ENCODE assay signal across 9 cellular contexts in the genomic region with DNA sequence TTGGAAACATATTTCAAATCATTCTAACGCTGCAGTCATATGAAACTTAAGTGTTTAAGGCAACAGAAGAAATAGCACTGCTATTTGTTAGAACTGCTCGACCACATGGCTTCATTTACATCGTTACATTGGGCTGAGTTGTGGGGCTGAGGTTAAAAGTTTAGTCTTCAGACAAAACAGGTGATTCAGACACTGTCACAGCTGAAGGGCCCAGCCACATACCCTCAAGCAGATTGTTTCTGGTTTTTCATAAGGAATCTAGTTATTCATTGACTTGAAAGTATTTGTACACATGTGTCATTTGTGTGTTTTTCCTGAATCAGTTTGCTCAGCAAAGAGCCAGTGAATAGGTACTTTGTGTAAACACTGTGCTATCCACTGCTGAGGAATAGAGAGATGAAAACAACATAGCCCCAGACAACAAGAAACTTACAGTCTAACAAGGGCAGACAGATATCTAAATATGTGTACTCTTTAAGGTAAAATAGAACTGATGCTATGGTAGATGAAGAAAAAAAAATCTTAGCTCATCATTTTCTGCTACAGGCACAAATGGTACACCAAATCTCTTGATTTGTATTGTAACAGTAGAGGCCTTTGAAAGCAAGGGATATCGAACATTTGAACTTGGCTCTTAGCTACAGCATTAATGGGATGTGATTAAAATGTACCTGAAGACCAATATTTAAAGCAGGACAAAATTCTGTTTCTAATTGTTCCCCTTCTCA.
A peak's percentile ranks its signal among the peaks of the same experiment; 100 is the strongest.
DNase-seq lines count a peak whose midpoint lies in the region; ATAC-seq, FAIRE-seq and TF ChIP-seq lines count a peak whose summit lies in the region.
"Had no signal": no experiment of that assay in that cellular context is flagged by ENCODE, and none has a peak within 500 bp of the region (broad histone marks: within the 10 kb centered on the region; RNA-seq: fewer than 3 reads in every experiment).

No MANE protein-coding gene starts in this region.

- H3K27ac Mint-ChIP-seq in activated T-helper 1 cell treated with anti-CD3 and anti-CD28 coated beads, Interleukin-12 subunit alpha, Interleukin-12 subunit beta, Interleukin-2, Interleukin-4 antibody, amounts not matched to agents 30 ng/mL and 10 ng/mL and 1 ng/mL, durations not matched to agents 14 hours and 24 hours and 36 hours, result no peak overlapping the region

- H3K36me3 Mint-ChIP-seq in activated T-helper 1 cell treated with anti-CD3 and anti-CD28 coated beads, Interleukin-12 subunit alpha, Interleukin-12 subunit beta, Interleukin-2, Interleukin-4 antibody, amounts not matched to agents 30 ng/mL and 10 ng/mL and 1 ng/mL, durations not matched to agents 14 hours and 24 hours and 36 hours (ENCODE audit: low read depth), result no peaks in the 10 kb centered on the region

- no peaks in the 10 kb centered on the region for H3K79me2 ChIP-seq in OCI-LY3 (ENCODE audit: low read length)

- CTCF ChIA-PET in HEK293T (lab: Yijun Ruan, JAX), result interaction anchor here (0.7 kb wide), 1 partner anchor 282 kb away, joined by 3 read pairs; no protein-coding TSS in a partner anchor

- no peaks in the 10 kb centered on the region for H3K36me3 ChIP-seq in OCI-LY3 (replicated peaks; ENCODE audit: low read depth, low read length)

- no peaks in the 10 kb centered on the region for H4K20me1 ChIP-seq in OCI-LY3 (ENCODE audit: insufficient read depth, low read length)

- peaks cover 22% of the 10 kb centered on the region for H3K4me1 Mint-ChIP-seq in activated T-helper 1 cell treated with anti-CD3 and anti-CD28 coated beads, Interleukin-12 subunit alpha, Interleukin-12 subunit beta, Interleukin-2, Interleukin-4 antibody, amounts not matched to agents 30 ng/mL and 10 ng/mL and 1 ng/mL, durations not matched to agents 14 hours and 24 hours and 36 hours (ENCODE audit: low read depth)

- no peak for FAIRE-seq in GM12891 (lab: Jason Lieb, UNC)

- peak overlapping the region; percentile 15 for H3K27ac ChIP-seq in OCI-LY3 (ENCODE audit: low read length)

- H3K27me3 Mint-ChIP-seq in activated T-helper 1 cell treated with anti-CD3 and anti-CD28 coated beads, Interleukin-12 subunit alpha, Interleukin-12 subunit beta, Interleukin-2, Interleukin-4 antibody, amounts not matched to agents 30 ng/mL and 10 ng/mL and 1 ng/mL, durations not matched to agents 14 hours and 24 hours and 36 hours (ENCODE audit: insufficient read depth), result no peaks in the 10 kb centered on the region

- intact Hi-C loops in activated T-helper 1 cell treated with anti-CD3 and anti-CD28 coated beads, Interleukin-12 subunit alpha, Interleukin-12 subunit beta, Interleukin-2, Interleukin-4 antibody, amounts not matched to agents 30 ng/mL and 10 ng/mL and 1 ng/mL, durations not matched to agents 14 hours and 24 hours and 36 hours (cut with micrococcal nuclease), result loop anchor here (1.0 kb wide), 1 partner anchor 41 kb away; no protein-coding TSS in a partner anchor

- DNase-seq in AG09319 (ENCODE audit: extremely low read depth, low read depth), result peak; percentile 40
- DNase-seq in iris pigment epithelial cell (ENCODE audit: low read depth), result peak; percentile 87
- DNase-seq in T-helper 9 cell, result no peak
- no peak for DNase-seq in HEK293T (ENCODE audit: extremely low spot score)
- DNase-seq in GM12891 (ENCODE audit: insufficient read length, low spot score), result no peak
- no peak for DNase-seq in activated T-helper 1 cell treated with anti-CD3 and anti-CD28 coated beads, Interleukin-12 subunit alpha, Interleukin-12 subunit beta, Interleukin-2, Interleukin-4 antibody, amounts not matched to agents 30 ng/mL and 10 ng/mL and 1 ng/mL, durations not matched to agents 14 hours and 24 hours and 36 hours (ENCODE audit: low spot score)
- DNase-seq: GF-D8 had no signal

- peak overlapping the region; percentile 76 for H2AFZ ChIP-seq in OCI-LY3 (ENCODE audit: low read depth, low read length)

- no peak overlapping the region for H3K4me3 Mint-ChIP-seq in activated T-helper 1 cell treated with anti-CD3 and anti-CD28 coated beads, Interleukin-12 subunit alpha, Interleukin-12 subunit beta, Interleukin-2, Interleukin-4 antibody, amounts not matched to agents 30 ng/mL and 10 ng/mL and 1 ng/mL, durations not matched to agents 14 hours and 24 hours and 36 hours

- no peaks in the 10 kb centered on the region for H3K9me3 Mint-ChIP-seq in activated T-helper 1 cell treated with anti-CD3 and anti-CD28 coated beads, Interleukin-12 subunit alpha, Interleukin-12 subunit beta, Interleukin-2, Interleukin-4 antibody, amounts not matched to agents 30 ng/mL and 10 ng/mL and 1 ng/mL, durations not matched to agents 14 hours and 24 hours and 36 hours

- H3K27me3 ChIP-seq in OCI-LY3 (ENCODE audit: low read depth, low read length), result no peaks in the 10 kb centered on the region

- H3K4me2 ChIP-seq in OCI-LY3 (ENCODE audit: low read length), result peak overlapping the region; percentile 3; the same call in 1 of the 2 replicates

- POLR2A ChIA-PET in HEK293T (lab: Yijun Ruan, JAX), result interaction anchor here (1.5 kb wide), 1 partner anchor 838 kb away, joined by 3 read pairs; no protein-coding TSS in a partner anchor

- H3K9me3 ChIP-seq in OCI-LY3 (ENCODE audit: insufficient read depth, low read length), result no peaks in the 10 kb centered on the region

- H3K9ac ChIP-seq in OCI-LY3 (ENCODE audit: low read length), result no peak overlapping the region

- no peak overlapping the region for H3K4me3 ChIP-seq in OCI-LY3 (ENCODE audit: low read length)

- peak; percentile 82 for ATAC-seq in GM21619 (IDR thresholded peaks at IDR 0.05; ENCODE audit: unreplicated experiment)

- TF ChIP-seq POLR2A in GM12891 (IDR thresholded peaks at IDR 0.05; ENCODE audit: low read depth, low read length), result no peak

- peaks cover 17% of the 10 kb centered on the region for H3K4me1 ChIP-seq in OCI-LY3 (ENCODE audit: low read length)

- no peak for TF ChIP-seq CTCF in AG09319 (IDR thresholded peaks at IDR 0.05; ENCODE audit: low read depth, low read length)
- no peak for TF ChIP-seq CTCF in OCI-LY3 (IDR thresholded peaks at IDR 0.05; ENCODE audit: low read depth, low read length)

TF ChIP-seq in HEK293T, 16 proteins besides CTCF, POLR2A, EP300 and RAD21:
- TF ChIP-seq FOXA1 (IDR thresholded peaks at IDR 0.05) (no peak), TARDBP (IDR thresholded peaks at IDR 0.05) (no peak), NFRKB (IDR thresholded peaks at IDR 0.05) (no peak), SP1 (IDR thresholded peaks at IDR 0.05) (no peak), ZNF384 (IDR thresholded peaks at IDR 0.05) (no peak), HDGF (IDR thresholded peaks at IDR 0.05; ENCODE audit: borderline replicate concordance) (no peak), FOXK2 (IDR thresholded peaks at IDR 0.05) (no peak), L3MBTL2 (conservative IDR thresholded peaks at IDR 0.05) (no peak), SUZ12 (IDR thresholded peaks at IDR 0.05) (no peak), FOXM1 (IDR thresholded peaks at IDR 0.05; ENCODE audit: borderline replicate concordance) (no peak), BHLHE40 (IDR thresholded peaks at IDR 0.05; ENCODE audit: borderline replicate concordance) (no peak), LEF1 (IDR thresholded peaks at IDR 0.05; ENCODE audit: borderline replicate concordance) (no peak), ARNT (IDR thresholded peaks at IDR 0.05) (no peak), CTBP1 (IDR thresholded peaks at IDR 0.05; ENCODE audit: borderline replicate concordance) (no peak), ELF4 (IDR thresholded peaks at IDR 0.05) (no peak)
- TF ChIP-seq, protein P1, sequence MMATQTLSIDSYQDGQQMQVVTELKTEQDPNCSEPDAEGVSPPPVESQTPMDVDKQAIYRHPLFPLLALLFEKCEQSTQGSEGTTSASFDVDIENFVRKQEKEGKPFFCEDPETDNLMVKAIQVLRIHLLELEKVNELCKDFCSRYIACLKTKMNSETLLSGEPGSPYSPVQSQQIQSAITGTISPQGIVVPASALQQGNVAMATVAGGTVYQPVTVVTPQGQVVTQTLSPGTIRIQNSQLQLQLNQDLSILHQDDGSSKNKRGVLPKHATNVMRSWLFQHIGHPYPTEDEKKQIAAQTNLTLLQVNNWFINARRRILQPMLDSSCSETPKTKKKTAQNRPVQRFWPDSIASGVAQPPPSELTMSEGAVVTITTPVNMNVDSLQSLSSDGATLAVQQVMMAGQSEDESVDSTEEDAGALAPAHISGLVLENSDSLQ (IDR thresholded peaks at IDR 0.05), result no peak

TF ChIP-seq in GM12891, 5 proteins besides CTCF, POLR2A, EP300 and RAD21:
- TF ChIP-seq TAF1 (IDR thresholded peaks at IDR 0.05; ENCODE audit: low read depth, low read length) (no peak), POLR2AphosphoS5 (IDR thresholded peaks at IDR 0.05; ENCODE audit: low read depth, low read length) (no peak), PAX5 (IDR thresholded peaks at IDR 0.05; ENCODE audit: insufficient read depth, low read length, severe bottlenecking) (no peak), POU2F2 (IDR thresholded peaks at IDR 0.05; ENCODE audit: low read depth, low read length) (no peak), SPI1 (IDR thresholded peaks at IDR 0.05; ENCODE audit: low read depth, low read length) (no peak)

Comparison
In these comparisons a context has a peak if more than half of its experiments do, and no peak if none do; other contexts are left out.
1. DNase-seq: peak in AG09319 (single experiment) and iris pigment epithelial cell (single experiment); none in T-helper 9 cell (single experiment), HEK293T (single experiment), GM12891 (single experiment) and activated T-helper 1 cell treated with anti-CD3 and anti-CD28 coated beads, Interleukin-12 subunit alpha, Interleukin-12 subunit beta, Interleukin-2, Interleukin-4 antibody, amounts not matched to agents 30 ng/mL and 10 ng/mL and 1 ng/mL, durations not matched to agents 14 hours and 24 hours and 36 hours (single experiment).